31 cellular contexts compared by ENCODE assay signal in the genomic region with DNA sequence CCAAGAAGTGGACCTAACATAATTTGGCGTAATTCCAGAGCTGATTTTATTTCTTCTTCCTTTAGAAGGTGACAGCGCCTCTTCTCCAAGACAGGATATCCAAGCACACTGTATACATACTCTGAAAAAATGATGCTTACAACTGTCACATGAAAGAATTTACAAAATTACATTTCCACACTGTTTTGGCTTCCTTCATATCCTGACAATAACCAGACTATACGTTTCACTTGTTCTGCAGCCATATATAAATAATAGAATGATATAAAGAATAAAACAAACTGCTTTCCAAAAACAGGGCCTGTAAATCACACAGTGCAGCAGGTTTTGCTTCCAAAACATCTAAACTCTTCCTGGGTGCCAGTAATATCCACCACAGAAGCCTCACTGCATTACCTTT.
"Had no signal": no experiment of that assay in that cellular context is flagged by ENCODE, and none has a peak within 500 bp of the region (broad histone marks: within the 10 kb centered on the region; RNA-seq: fewer than 3 reads in every experiment).

No MANE protein-coding gene starts in this region.

- H3K4me3 ChIP-seq: ascending aorta, cardiac muscle cell had no signal

- H3K27me3 ChIP-seq: ascending aorta, cardiac muscle cell had no signal

- H3K27ac ChIP-seq: ascending aorta, cardiac muscle cell, WERI-Rb-1 had no signal

- H3K9me3 ChIP-seq: ascending aorta had no signal

- H3K4me1 ChIP-seq: ascending aorta had no signal

- DNase-seq: activated CD4-positive, alpha-beta memory T cell treated with anti-CD3 and anti-CD28 coated beads, Interleukin-2, amount 10 ng/mL, durations not matched to agents 7 days and 5 days; activated CD4-positive, alpha-beta T cell treated with anti-CD3 and anti-CD28 coated beads for 1 hour; activated CD4-positive, alpha-beta T cell treated with anti-CD3 and anti-CD28 coated beads for 36 hours; activated CD4-positive, alpha-beta T cell treated with anti-CD3 and anti-CD28 coated beads for 48 hours; activated CD4-positive, alpha-beta T cell treated with anti-CD3 and anti-CD28 coated beads, Interleukin-2, amount 10 ng/mL, durations not matched to agents 7 days and 5 days; activated CD4-positive, alpha-beta T cell treated with anti-CD3 and anti-CD28 coated beads, Interleukin-2, amount 50 U/mL, for 48 hours; activated CD4-positive, CD25-positive, alpha-beta regulatory T cell; activated CD8-positive, alpha-beta memory T cell treated with anti-CD3 and anti-CD28 coated beads for 24 hours; activated CD8-positive, alpha-beta memory T cell treated with anti-CD3 and anti-CD28 coated beads, Interleukin-2, amount 10 ng/mL, durations not matched to agents 7 days and 5 days; activated CD8-positive, alpha-beta memory T cell treated with anti-CD3 and anti-CD28 coated beads, Interleukin-2, amount 50 U/mL, for 48 hours; activated CD8-positive, alpha-beta T cell treated with anti-CD3 and anti-CD28 coated beads, Interleukin-2, amount 10 ng/mL, durations not matched to agents 7 days and 5 days; activated effector memory CD4-positive, alpha-beta T cell treated with Interleukin-2 at 50 U/mL for 16 hours; activated gamma-delta T cell; activated naive CD4-positive, alpha-beta T cell treated with anti-CD3 and anti-CD28 coated beads, Interleukin-2, amount 10 ng/mL, durations not matched to agents 7 days and 5 days; activated naive CD4-positive, alpha-beta T cell treated with Interleukin-2 at 50 U/mL for 16 hours; activated naive CD8-positive, alpha-beta T cell treated with anti-CD3 and anti-CD28 coated beads, Interleukin-2, amount 10 ng/mL, durations not matched to agents 7 days and 5 days; activated naive CD8-positive, alpha-beta T cell treated with anti-CD3 and anti-CD28 coated beads, Interleukin-2, amount 50 U/mL, for 24 hours; activated T-cell treated with anti-CD3 and anti-CD28 coated beads, Interleukin-2, amount 50 U/mL, for 24 hours; activated T-cell treated with anti-CD3 and anti-CD28 coated beads, Interleukin-2, amount 50 U/mL, for 48 hours; amygdala; anterior cingulate cortex; caudate nucleus; cerebellar nuclear complex; T-helper 2 cell; T-helper 9 cell; WERI-Rb-1 had no signal

- FAIRE-seq: bronchial epithelial cell had no signal

- ATAC-seq: activated CD4-positive, alpha-beta T cell treated with anti-CD3 and anti-CD28 coated beads for 36 hours; activated CD4-positive, CD25-positive, alpha-beta regulatory T cell treated with anti-CD3 and anti-CD28 coated beads, Interleukin-2, amount 50 U/mL, for 24 hours; activated CD8-positive, alpha-beta memory T cell treated with anti-CD3 and anti-CD28 coated beads, Interleukin-2, amount 10 ng/mL, durations not matched to agents 7 days and 5 days; activated CD8-positive, alpha-beta T cell treated with anti-CD3 and anti-CD28 coated beads, Interleukin-2, amount 10 ng/mL, durations not matched to agents 7 days and 5 days; activated naive CD8-positive, alpha-beta T cell treated with anti-CD3 and anti-CD28 coated beads, Interleukin-2, amount 50 U/mL, for 24 hours; WTC11 had no signal

- H3K36me3 ChIP-seq: ascending aorta, cardiac muscle cell, WERI-Rb-1 had no signal
